In the genomic region with DNA sequence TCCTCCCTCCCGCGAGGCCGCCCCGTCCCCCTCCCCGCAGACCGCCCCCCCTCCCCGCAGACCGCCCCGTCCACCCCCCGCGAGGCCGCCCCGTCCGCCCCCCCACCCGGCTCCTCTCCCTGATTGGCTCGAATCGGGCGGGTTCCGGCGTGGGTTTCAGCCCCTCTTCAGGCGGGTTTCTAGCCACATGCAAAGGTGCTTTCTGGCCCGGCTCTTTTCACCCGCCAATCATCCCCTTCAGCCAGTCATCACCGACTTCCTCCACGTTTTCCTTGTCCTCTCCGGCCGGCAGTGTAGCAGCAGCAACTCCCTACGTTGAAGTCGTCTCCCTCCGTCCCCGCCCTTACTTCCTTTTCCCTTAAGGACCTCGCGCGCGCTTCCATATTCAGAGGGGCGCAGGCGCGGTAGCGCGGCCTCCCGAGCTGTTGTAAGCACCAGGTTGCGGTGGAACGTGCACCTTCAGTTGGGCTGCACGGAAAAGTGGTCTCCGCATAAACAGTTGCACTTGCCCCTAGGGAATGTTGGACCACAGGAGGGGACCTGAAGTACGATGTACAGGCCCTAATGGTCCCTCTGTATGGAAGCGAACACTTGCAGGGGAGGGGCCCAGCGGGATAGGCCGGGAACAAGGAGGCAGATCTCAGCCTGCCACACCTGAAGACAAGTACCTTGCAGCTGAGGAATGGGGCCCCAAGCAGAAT, we compare ENCODE assay signal across 1 cellular context.
A peak's percentile ranks its signal among the peaks of the same experiment; 100 is the strongest.
TF ChIP-seq lines count a peak whose summit lies in the region.

No MANE protein-coding gene starts in this region.

TF ChIP-seq in K562, 482 proteins besides CTCF, POLR2A, EP300 and RAD21 (continued from another document and continues in another):
- TF ChIP-seq, protein P1, sequence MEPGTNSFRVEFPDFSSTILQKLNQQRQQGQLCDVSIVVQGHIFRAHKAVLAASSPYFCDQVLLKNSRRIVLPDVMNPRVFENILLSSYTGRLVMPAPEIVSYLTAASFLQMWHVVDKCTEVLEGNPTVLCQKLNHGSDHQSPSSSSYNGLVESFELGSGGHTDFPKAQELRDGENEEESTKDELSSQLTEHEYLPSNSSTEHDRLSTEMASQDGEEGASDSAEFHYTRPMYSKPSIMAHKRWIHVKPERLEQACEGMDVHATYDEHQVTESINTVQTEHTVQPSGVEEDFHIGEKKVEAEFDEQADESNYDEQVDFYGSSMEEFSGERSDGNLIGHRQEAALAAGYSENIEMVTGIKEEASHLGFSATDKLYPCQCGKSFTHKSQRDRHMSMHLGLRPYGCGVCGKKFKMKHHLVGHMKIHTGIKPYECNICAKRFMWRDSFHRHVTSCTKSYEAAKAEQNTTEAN (CRISPR knock-in tag; IDR thresholded peaks at IDR 0.05) = no peak
- TF ChIP-seq SIN3B (IDR thresholded peaks at IDR 0.05; ENCODE audit: low read depth) (no peak), TAF1 (IDR thresholded peaks at IDR 0.05; ENCODE audit: control insufficient read depth, extremely low read depth, insufficient read depth, low read length, severe bottlenecking) (peak; percentile 44), PTBP1 (IDR thresholded peaks at IDR 0.05; ENCODE audit: low read depth, low read length) (no peak), ZNF41 (CRISPR knock-in tag; conservative IDR thresholded peaks at IDR 0.05) (no peak), SIRT6 (IDR thresholded peaks at IDR 0.05; ENCODE audit: low read depth, low read length) (no peak), NEUROD1 (IDR thresholded peaks at IDR 0.05; ENCODE audit: borderline replicate concordance, low read depth, low read length, partially characterized antibody) (no peak), EGR1 (conservative IDR thresholded peaks at IDR 0.05) (no peak), PCBP1 (IDR thresholded peaks at IDR 0.05; ENCODE audit: low read depth, low read length, poor library complexity, severe bottlenecking) (no peak), ZNF12 (CRISPR knock-in tag; IDR thresholded peaks at IDR 0.05) (no peak), NR4A1 (CRISPR knock-in tag; IDR thresholded peaks at IDR 0.05) (no peak), NR4A1 (tag; IDR thresholded peaks at IDR 0.05) (no peak), FOXA3 (CRISPR knock-in tag; conservative IDR thresholded peaks at IDR 0.05 in 1 of 2, IDR thresholded peaks at IDR 0.05 in 1 of 2) (no peak), CEBPG (CRISPR knock-in tag; IDR thresholded peaks at IDR 0.05) (no peak), CEBPG (tag; conservative IDR thresholded peaks at IDR 0.05 in 1 of 2, IDR thresholded peaks at IDR 0.05 in 1 of 2) (no peak), GTF2E2 (tag; IDR thresholded peaks at IDR 0.05) (no peak), TEAD4 (IDR thresholded peaks at IDR 0.05; ENCODE audit: low read length) (no peak), TEAD4 (CRISPR knock-in tag; IDR thresholded peaks at IDR 0.05; ENCODE audit: borderline replicate concordance) (no peak), ZNF212 (CRISPR knock-in tag; IDR thresholded peaks at IDR 0.05) (no peak), NCOR1 (IDR thresholded peaks at IDR 0.05) (no peak), BMI1 (IDR thresholded peaks at IDR 0.05; ENCODE audit: low read length) (no peak), SMARCE1 (IDR thresholded peaks at IDR 0.05) (no peak), KDM4B (IDR thresholded peaks at IDR 0.05; ENCODE audit: borderline replicate concordance in 2 of 2, low read depth in 1 of 2) (peak in 1 of 2 experiments; percentile 45; a peak in 1 of 4 replicates), CREB1 (IDR thresholded peaks at IDR 0.05) (no peak; the same call in none of the 2 replicates), CREB1 (CRISPR knock-in tag; IDR thresholded peaks at IDR 0.05) (peak; percentile 20; the same call in 1 of the 2 replicates), ZNF785 (CRISPR knock-in tag; IDR thresholded peaks at IDR 0.05) (no peak), ARID1B (IDR thresholded peaks at IDR 0.05) (no peak), BDP1 (IDR thresholded peaks at IDR 0.05; ENCODE audit: insufficient read depth, insufficient read length) (no peak), ZNF274 (IDR thresholded peaks at IDR 0.05; ENCODE audit: borderline replicate concordance, low read depth, low read length) (no peak), ZNF436 (CRISPR knock-in tag; IDR thresholded peaks at IDR 0.05) (no peak), RFX1 (IDR thresholded peaks at IDR 0.05) (no peak), SMC3 (conservative IDR thresholded peaks at IDR 0.05; ENCODE audit: insufficient read depth, low read depth, low read length) (no peak), CAMTA2 (CRISPR knock-in tag; conservative IDR thresholded peaks at IDR 0.05) (no peak), SMARCB1 (IDR thresholded peaks at IDR 0.05; ENCODE audit: insufficient read length, low read depth) (no peak)
- TF ChIP-seq, protein P2, sequence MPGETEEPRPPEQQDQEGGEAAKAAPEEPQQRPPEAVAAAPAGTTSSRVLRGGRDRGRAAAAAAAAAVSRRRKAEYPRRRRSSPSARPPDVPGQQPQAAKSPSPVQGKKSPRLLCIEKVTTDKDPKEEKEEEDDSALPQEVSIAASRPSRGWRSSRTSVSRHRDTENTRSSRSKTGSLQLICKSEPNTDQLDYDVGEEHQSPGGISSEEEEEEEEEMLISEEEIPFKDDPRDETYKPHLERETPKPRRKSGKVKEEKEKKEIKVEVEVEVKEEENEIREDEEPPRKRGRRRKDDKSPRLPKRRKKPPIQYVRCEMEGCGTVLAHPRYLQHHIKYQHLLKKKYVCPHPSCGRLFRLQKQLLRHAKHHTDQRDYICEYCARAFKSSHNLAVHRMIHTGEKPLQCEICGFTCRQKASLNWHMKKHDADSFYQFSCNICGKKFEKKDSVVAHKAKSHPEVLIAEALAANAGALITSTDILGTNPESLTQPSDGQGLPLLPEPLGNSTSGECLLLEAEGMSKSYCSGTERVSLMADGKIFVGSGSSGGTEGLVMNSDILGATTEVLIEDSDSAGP (CRISPR knock-in tag; IDR thresholded peaks at IDR 0.05) = 0 out of 2 replicates have a peak, but pooled peaks have one; percentile 13
- TF ChIP-seq, protein P3, sequence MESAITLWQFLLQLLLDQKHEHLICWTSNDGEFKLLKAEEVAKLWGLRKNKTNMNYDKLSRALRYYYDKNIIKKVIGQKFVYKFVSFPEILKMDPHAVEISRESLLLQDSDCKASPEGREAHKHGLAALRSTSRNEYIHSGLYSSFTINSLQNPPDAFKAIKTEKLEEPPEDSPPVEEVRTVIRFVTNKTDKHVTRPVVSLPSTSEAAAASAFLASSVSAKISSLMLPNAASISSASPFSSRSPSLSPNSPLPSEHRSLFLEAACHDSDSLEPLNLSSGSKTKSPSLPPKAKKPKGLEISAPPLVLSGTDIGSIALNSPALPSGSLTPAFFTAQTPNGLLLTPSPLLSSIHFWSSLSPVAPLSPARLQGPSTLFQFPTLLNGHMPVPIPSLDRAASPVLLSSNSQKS (CRISPR knock-in tag; IDR thresholded peaks at IDR 0.05) = no peak
- TF ChIP-seq, protein P4, sequence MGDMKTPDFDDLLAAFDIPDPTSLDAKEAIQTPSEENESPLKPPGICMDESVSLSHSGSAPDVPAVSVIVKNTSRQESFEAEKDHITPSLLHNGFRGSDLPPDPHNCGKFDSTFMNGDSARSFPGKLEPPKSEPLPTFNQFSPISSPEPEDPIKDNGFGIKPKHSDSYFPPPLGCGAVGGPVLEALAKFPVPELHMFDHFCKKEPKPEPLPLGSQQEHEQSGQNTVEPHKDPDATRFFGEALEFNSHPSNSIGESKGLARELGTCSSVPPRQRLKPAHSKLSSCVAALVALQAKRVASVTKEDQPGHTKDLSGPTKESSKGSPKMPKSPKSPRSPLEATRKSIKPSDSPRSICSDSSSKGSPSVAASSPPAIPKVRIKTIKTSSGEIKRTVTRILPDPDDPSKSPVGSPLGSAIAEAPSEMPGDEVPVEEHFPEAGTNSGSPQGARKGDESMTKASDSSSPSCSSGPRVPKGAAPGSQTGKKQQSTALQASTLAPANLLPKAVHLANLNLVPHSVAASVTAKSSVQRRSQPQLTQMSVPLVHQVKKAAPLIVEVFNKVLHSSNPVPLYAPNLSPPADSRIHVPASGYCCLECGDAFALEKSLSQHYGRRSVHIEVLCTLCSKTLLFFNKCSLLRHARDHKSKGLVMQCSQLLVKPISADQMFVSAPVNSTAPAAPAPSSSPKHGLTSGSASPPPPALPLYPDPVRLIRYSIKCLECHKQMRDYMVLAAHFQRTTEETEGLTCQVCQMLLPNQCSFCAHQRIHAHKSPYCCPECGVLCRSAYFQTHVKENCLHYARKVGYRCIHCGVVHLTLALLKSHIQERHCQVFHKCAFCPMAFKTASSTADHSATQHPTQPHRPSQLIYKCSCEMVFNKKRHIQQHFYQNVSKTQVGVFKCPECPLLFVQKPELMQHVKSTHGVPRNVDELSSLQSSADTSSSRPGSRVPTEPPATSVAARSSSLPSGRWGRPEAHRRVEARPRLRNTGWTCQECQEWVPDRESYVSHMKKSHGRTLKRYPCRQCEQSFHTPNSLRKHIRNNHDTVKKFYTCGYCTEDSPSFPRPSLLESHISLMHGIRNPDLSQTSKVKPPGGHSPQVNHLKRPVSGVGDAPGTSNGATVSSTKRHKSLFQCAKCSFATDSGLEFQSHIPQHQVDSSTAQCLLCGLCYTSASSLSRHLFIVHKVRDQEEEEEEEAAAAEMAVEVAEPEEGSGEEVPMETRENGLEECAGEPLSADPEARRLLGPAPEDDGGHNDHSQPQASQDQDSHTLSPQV (IDR thresholded peaks at IDR 0.05) = 0 out of 2 replicates have a peak, but pooled peaks have one; percentile 34
- TF ChIP-seq, protein P5, sequence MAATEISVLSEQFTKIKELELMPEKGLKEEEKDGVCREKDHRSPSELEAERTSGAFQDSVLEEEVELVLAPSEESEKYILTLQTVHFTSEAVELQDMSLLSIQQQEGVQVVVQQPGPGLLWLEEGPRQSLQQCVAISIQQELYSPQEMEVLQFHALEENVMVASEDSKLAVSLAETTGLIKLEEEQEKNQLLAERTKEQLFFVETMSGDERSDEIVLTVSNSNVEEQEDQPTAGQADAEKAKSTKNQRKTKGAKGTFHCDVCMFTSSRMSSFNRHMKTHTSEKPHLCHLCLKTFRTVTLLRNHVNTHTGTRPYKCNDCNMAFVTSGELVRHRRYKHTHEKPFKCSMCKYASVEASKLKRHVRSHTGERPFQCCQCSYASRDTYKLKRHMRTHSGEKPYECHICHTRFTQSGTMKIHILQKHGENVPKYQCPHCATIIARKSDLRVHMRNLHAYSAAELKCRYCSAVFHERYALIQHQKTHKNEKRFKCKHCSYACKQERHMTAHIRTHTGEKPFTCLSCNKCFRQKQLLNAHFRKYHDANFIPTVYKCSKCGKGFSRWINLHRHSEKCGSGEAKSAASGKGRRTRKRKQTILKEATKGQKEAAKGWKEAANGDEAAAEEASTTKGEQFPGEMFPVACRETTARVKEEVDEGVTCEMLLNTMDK (IDR thresholded peaks at IDR 0.05; ENCODE audit: borderline replicate concordance, insufficient read depth, low read depth, low read length, poor library complexity, severe bottlenecking) = no peak
- TF ChIP-seq, protein P6, sequence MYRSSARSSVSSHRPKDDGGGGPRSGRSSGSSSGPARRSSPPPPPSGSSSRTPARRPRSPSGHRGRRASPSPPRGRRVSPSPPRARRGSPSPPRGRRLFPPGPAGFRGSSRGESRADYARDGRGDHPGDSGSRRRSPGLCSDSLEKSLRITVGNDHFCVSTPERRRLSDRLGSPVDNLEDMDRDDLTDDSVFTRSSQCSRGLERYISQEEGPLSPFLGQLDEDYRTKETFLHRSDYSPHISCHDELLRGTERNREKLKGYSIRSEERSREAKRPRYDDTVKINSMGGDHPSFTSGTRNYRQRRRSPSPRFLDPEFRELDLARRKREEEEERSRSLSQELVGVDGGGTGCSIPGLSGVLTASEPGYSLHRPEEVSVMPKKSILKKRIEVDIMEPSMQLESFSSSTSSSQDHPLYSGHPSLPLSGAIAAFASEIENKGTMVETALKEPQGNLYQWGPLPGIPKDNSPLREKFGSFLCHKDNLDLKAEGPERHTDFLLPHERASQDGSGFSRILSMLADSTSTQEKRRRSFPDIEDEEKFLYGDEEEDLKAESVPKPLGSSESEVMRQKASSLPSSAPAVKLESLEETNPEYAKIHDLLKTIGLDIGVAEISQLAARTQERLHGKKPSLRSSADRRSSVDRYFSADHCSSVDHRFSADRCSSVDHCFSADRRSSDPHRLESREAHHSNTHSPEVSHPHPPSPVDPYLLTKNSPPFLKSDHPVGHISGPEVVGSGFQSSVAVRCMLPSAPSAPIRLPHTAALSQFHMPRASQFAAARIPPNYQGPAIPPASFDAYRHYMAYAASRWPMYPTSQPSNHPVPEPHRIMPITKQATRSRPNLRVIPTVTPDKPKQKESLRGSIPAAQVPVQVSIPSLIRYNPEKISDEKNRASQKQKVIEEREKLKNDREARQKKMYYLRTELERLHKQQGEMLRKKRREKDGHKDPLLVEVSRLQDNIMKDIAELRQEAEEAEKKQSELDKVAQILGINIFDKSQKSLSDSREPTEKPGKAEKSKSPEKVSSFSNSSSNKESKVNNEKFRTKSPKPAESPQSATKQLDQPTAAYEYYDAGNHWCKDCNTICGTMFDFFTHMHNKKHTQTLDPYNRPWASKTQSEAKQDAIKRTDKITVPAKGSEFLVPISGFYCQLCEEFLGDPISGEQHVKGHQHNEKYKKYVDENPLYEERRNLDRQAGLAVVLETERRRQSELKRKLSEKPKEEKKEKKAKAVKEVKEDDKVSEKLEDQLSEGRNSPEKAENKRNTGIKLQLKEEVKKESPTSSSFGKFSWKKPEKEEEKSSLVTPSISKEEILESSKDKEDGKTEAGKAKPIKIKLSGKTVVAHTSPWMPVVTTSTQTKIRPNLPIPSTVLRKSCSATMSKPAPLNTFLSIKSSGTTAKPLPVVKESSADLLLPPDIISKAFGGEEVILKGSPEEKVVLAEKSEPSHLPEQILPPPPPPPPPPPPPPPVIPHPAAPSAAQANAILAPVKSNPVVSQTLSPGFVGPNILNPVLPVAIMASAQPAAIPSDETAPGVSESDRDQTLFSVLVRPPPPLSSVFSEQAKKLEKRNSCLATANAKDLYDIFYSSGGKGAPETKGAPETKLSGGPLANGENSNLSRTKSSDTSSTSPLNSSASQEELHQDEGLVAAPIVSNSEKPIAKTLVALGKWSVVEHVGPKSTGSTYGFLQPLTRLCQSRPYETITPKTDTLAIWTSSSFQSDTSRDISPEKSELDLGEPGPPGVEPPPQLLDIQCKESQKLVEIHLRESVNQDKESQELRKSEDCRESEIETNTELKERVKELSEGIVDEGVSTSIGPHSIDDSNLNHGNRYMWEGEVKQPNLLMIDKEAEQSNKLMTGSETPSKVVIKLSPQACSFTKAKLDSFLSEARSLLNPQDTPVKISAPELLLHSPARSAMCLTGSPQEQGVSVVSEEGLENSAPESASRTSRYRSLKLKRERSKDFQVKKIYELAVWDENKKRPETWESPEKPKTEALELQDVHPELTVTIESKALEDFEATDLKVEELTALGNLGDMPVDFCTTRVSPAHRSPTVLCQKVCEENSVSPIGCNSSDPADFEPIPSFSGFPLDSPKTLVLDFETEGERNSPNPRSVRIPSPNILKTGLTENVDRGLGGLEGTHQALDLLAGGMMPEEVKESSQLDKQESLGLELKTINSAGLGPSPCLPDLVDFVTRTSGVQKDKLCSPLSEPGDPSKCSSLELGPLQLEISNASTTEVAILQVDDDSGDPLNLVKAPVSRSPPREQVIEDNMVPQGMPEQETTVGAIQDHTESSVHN (IDR thresholded peaks at IDR 0.05; ENCODE audit: borderline replicate concordance in 1 of 2, low read depth in 1 of 2) = no peak
